1 cellular context compared by ENCODE assay signal in the genomic region with DNA sequence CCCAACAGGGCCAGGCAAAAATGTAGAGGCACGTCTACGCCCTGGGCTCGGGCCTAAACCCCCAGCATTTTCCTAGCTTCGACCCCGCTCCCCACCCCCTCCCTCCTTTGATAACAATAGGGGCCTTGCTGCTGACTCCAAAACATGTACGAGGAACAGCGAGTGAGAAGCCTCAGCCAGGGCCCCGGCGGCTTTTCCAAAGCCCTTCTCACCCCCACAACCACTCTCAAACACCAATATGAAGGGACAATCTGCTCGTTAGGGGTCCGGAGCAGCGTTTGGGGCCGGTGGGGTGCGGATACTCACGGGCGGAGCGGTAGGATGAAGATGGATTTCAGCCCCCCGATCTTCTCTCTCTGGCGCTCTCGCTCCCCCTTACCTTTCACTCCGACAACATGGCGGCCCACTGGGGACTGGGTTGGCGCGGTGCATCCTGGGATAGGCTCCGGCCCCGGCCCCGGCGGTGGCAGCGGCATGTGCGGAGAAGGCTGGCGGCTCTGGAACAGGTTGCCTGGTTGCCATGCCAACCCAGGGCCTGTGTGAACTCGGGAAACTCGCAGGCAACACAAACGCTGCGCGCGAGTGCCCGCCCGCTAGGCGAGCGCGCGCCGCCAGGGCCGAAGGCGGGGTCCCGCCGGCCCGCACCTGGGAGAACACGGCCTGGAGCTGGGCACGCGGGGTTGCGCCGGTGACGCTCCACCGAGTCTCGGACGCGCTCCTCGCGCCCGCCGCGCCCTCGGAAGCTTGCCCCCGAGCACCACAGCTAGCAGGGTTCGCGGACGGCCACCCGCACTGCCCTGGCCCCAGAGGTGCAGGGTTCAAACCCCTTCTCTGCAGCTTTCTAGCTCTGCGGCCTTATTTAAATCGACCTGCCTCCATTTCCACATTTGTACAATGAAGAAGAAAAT.
TF ChIP-seq lines count a peak whose summit lies in the region.

A gene with protein sequence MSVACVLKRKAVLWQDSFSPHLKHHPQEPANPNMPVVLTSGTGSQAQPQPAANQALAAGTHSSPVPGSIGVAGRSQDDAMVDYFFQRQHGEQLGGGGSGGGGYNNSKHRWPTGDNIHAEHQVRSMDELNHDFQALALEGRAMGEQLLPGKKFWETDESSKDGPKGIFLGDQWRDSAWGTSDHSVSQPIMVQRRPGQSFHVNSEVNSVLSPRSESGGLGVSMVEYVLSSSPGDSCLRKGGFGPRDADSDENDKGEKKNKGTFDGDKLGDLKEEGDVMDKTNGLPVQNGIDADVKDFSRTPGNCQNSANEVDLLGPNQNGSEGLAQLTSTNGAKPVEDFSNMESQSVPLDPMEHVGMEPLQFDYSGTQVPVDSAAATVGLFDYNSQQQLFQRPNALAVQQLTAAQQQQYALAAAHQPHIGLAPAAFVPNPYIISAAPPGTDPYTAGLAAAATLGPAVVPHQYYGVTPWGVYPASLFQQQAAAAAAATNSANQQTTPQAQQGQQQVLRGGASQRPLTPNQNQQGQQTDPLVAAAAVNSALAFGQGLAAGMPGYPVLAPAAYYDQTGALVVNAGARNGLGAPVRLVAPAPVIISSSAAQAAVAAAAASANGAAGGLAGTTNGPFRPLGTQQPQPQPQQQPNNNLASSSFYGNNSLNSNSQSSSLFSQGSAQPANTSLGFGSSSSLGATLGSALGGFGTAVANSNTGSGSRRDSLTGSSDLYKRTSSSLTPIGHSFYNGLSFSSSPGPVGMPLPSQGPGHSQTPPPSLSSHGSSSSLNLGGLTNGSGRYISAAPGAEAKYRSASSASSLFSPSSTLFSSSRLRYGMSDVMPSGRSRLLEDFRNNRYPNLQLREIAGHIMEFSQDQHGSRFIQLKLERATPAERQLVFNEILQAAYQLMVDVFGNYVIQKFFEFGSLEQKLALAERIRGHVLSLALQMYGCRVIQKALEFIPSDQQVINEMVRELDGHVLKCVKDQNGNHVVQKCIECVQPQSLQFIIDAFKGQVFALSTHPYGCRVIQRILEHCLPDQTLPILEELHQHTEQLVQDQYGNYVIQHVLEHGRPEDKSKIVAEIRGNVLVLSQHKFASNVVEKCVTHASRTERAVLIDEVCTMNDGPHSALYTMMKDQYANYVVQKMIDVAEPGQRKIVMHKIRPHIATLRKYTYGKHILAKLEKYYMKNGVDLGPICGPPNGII (minus strand): TSS at position 408 of the 908 bp plus-strand sequence. CDS start 6,151 bp downstream, outside the sequence.

TF ChIP-seq in GM12878, 131 proteins besides CTCF, POLR2A, EP300 and RAD21 (continued from another document and continues in another):
- TF ChIP-seq, protein P1, sequence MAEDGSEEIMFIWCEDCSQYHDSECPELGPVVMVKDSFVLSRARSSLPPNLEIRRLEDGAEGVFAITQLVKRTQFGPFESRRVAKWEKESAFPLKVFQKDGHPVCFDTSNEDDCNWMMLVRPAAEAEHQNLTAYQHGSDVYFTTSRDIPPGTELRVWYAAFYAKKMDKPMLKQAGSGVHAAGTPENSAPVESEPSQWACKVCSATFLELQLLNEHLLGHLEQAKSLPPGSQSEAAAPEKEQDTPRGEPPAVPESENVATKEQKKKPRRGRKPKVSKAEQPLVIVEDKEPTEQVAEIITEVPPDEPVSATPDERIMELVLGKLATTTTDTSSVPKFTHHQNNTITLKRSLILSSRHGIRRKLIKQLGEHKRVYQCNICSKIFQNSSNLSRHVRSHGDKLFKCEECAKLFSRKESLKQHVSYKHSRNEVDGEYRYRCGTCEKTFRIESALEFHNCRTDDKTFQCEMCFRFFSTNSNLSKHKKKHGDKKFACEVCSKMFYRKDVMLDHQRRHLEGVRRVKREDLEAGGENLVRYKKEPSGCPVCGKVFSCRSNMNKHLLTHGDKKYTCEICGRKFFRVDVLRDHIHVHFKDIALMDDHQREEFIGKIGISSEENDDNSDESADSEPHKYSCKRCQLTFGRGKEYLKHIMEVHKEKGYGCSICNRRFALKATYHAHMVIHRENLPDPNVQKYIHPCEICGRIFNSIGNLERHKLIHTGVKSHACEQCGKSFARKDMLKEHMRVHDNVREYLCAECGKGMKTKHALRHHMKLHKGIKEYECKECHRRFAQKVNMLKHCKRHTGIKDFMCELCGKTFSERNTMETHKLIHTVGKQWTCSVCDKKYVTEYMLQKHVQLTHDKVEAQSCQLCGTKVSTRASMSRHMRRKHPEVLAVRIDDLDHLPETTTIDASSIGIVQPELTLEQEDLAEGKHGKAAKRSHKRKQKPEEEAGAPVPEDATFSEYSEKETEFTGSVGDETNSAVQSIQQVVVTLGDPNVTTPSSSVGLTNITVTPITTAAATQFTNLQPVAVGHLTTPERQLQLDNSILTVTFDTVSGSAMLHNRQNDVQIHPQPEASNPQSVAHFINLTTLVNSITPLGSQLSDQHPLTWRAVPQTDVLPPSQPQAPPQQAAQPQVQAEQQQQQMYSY (CRISPR knock-in tag; IDR thresholded peaks at IDR 0.05), result no peak
- TF ChIP-seq SMAD5 (IDR thresholded peaks at IDR 0.05; ENCODE audit: low read depth), result peak; percentile 73
- peak; percentile 70; the same call in 1 of the 2 replicates for TF ChIP-seq CHD2 (IDR thresholded peaks at IDR 0.05; ENCODE audit: borderline replicate concordance, low read depth, low read length)
- TF ChIP-seq, protein P2, sequence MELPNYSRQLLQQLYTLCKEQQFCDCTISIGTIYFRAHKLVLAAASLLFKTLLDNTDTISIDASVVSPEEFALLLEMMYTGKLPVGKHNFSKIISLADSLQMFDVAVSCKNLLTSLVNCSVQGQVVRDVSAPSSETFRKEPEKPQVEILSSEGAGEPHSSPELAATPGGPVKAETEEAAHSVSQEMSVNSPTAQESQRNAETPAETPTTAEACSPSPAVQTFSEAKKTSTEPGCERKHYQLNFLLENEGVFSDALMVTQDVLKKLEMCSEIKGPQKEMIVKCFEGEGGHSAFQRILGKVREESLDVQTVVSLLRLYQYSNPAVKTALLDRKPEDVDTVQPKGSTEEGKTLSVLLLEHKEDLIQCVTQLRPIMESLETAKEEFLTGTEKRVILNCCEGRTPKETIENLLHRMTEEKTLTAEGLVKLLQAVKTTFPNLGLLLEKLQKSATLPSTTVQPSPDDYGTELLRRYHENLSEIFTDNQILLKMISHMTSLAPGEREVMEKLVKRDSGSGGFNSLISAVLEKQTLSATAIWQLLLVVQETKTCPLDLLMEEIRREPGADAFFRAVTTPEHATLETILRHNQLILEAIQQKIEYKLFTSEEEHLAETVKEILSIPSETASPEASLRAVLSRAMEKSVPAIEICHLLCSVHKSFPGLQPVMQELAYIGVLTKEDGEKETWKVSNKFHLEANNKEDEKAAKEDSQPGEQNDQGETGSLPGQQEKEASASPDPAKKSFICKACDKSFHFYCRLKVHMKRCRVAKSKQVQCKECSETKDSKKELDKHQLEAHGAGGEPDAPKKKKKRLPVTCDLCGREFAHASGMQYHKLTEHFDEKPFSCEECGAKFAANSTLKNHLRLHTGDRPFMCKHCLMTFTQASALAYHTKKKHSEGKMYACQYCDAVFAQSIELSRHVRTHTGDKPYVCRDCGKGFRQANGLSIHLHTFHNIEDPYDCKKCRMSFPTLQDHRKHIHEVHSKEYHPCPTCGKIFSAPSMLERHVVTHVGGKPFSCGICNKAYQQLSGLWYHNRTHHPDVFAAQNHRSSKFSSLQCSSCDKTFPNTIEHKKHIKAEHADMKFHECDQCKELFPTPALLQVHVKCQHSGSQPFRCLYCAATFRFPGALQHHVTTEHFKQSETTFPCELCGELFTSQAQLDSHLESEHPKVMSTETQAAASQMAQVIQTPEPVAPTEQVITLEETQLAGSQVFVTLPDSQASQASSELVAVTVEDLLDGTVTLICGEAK (IDR thresholded peaks at IDR 0.05; ENCODE audit: borderline replicate concordance), result 0 out of 2 replicates have a peak, but pooled peaks have one; percentile 33
- TF ChIP-seq ZNF274 (IDR thresholded peaks at IDR 0.05; ENCODE audit: insufficient read depth, insufficient read length), result no peak
- peak; percentile 90 for TF ChIP-seq NBN (IDR thresholded peaks at IDR 0.05)
- TF ChIP-seq, protein P3, sequence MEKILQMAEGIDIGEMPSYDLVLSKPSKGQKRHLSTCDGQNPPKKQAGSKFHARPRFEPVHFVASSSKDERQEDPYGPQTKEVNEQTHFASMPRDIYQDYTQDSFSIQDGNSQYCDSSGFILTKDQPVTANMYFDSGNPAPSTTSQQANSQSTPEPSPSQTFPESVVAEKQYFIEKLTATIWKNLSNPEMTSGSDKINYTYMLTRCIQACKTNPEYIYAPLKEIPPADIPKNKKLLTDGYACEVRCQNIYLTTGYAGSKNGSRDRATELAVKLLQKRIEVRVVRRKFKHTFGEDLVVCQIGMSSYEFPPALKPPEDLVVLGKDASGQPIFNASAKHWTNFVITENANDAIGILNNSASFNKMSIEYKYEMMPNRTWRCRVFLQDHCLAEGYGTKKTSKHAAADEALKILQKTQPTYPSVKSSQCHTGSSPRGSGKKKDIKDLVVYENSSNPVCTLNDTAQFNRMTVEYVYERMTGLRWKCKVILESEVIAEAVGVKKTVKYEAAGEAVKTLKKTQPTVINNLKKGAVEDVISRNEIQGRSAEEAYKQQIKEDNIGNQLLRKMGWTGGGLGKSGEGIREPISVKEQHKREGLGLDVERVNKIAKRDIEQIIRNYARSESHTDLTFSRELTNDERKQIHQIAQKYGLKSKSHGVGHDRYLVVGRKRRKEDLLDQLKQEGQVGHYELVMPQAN (conservative IDR thresholded peaks at IDR 0.05), result peak; percentile 89
- TF ChIP-seq HDAC2 (IDR thresholded peaks at IDR 0.05), result no peak
- no peak for TF ChIP-seq FOS (IDR thresholded peaks at IDR 0.05; ENCODE audit: borderline replicate concordance, extremely low read depth, insufficient read length)
- no peak for TF ChIP-seq RAD51 (IDR thresholded peaks at IDR 0.05)
- TF ChIP-seq ASH2L (IDR thresholded peaks at IDR 0.05; ENCODE audit: borderline replicate concordance, low read depth), result peak; percentile 72; the same call in 1 of the 2 replicates
- no peak; a peak in 1 of 4 replicates for TF ChIP-seq ETV6 (conservative IDR thresholded peaks at IDR 0.05 in 1 of 2, IDR thresholded peaks at IDR 0.05 in 1 of 2; ENCODE audit: borderline replicate concordance in 1 of 2, low read depth in 1 of 2)
- TF ChIP-seq POU2F2 (IDR thresholded peaks at IDR 0.05; ENCODE audit: borderline replicate concordance, low read depth, low read length), result no peak
- TF ChIP-seq IKZF1 (conservative IDR thresholded peaks at IDR 0.05), result peak; percentile 91
- TF ChIP-seq POLR2AphosphoS2 (IDR thresholded peaks at IDR 0.05; ENCODE audit: low read depth, low read length), result peak; percentile 83
- TF ChIP-seq PAX5 (IDR thresholded peaks at IDR 0.05; ENCODE audit: borderline replicate concordance, low read depth, low read length), result peak; percentile 20; the same call in 1 of the 2 replicates
- no peak; the same call in 1 of the 2 replicates for TF ChIP-seq MTA2 (IDR thresholded peaks at IDR 0.05; ENCODE audit: low read depth)
- no peak for TF ChIP-seq JUNB (IDR thresholded peaks at IDR 0.05)
- TF ChIP-seq SMARCA5 (IDR thresholded peaks at IDR 0.05), result no peak; the same call in 1 of the 2 replicates
- 0 out of 2 replicates have a peak, but pooled peaks have one; percentile 49 for TF ChIP-seq ZNF207 (IDR thresholded peaks at IDR 0.05; ENCODE audit: borderline replicate concordance)
- no peak for TF ChIP-seq YBX1 (IDR thresholded peaks at IDR 0.05)
- TF ChIP-seq, protein P4, sequence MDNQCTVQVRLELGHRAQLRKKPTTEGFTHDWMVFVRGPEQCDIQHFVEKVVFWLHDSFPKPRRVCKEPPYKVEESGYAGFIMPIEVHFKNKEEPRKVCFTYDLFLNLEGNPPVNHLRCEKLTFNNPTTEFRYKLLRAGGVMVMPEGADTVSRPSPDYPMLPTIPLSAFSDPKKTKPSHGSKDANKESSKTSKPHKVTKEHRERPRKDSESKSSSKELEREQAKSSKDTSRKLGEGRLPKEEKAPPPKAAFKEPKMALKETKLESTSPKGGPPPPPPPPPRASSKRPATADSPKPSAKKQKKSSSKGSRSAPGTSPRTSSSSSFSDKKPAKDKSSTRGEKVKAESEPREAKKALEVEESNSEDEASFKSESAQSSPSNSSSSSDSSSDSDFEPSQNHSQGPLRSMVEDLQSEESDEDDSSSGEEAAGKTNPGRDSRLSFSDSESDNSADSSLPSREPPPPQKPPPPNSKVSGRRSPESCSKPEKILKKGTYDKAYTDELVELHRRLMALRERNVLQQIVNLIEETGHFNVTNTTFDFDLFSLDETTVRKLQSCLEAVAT (IDR thresholded peaks at IDR 0.05), result peak; percentile 79
- TF ChIP-seq MEF2A (IDR thresholded peaks at IDR 0.05; ENCODE audit: insufficient read depth, low read depth, low read length), result no peak
- TF ChIP-seq NRF1 (conservative IDR thresholded peaks at IDR 0.05; ENCODE audit: low read depth, low read length), result peak; percentile 38; the same call in 1 of the 2 replicates
- TF ChIP-seq TCF3 (IDR thresholded peaks at IDR 0.05; ENCODE audit: borderline replicate concordance, insufficient read depth, low read depth, low read length), result peak; percentile 1; the same call in 1 of the 2 replicates
- TF ChIP-seq, protein P5, sequence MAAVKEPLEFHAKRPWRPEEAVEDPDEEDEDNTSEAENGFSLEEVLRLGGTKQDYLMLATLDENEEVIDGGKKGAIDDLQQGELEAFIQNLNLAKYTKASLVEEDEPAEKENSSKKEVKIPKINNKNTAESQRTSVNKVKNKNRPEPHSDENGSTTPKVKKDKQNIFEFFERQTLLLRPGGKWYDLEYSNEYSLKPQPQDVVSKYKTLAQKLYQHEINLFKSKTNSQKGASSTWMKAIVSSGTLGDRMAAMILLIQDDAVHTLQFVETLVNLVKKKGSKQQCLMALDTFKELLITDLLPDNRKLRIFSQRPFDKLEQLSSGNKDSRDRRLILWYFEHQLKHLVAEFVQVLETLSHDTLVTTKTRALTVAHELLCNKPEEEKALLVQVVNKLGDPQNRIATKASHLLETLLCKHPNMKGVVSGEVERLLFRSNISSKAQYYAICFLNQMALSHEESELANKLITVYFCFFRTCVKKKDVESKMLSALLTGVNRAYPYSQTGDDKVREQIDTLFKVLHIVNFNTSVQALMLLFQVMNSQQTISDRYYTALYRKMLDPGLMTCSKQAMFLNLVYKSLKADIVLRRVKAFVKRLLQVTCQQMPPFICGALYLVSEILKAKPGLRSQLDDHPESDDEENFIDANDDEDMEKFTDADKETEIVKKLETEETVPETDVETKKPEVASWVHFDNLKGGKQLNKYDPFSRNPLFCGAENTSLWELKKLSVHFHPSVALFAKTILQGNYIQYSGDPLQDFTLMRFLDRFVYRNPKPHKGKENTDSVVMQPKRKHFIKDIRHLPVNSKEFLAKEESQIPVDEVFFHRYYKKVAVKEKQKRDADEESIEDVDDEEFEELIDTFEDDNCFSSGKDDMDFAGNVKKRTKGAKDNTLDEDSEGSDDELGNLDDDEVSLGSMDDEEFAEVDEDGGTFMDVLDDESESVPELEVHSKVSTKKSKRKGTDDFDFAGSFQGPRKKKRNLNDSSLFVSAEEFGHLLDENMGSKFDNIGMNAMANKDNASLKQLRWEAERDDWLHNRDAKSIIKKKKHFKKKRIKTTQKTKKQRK (IDR thresholded peaks at IDR 0.05; ENCODE audit: low read depth, low read length), result no peak
- TF ChIP-seq POLR2AphosphoS5 (IDR thresholded peaks at IDR 0.05; ENCODE audit: low read length), result peak; percentile 98
- TF ChIP-seq ZNF24 (IDR thresholded peaks at IDR 0.05), result no peak
- 0 out of 2 replicates have a peak, but pooled peaks have one; percentile 40 for TF ChIP-seq RBBP5 (conservative IDR thresholded peaks at IDR 0.05)
- TF ChIP-seq, protein P6, sequence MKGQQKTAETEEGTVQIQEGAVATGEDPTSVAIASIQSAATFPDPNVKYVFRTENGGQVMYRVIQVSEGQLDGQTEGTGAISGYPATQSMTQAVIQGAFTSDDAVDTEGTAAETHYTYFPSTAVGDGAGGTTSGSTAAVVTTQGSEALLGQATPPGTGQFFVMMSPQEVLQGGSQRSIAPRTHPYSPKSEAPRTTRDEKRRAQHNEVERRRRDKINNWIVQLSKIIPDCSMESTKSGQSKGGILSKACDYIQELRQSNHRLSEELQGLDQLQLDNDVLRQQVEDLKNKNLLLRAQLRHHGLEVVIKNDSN (IDR thresholded peaks at IDR 0.05; ENCODE audit: borderline replicate concordance, extremely low read length, insufficient read depth, low read depth, low read length), result no peak
- no peak for TF ChIP-seq TBL1XR1 (IDR thresholded peaks at IDR 0.05; ENCODE audit: low read depth, low read length)
- TF ChIP-seq NFYA (IDR thresholded peaks at IDR 0.05; ENCODE audit: borderline replicate concordance, low read depth, low read length), result no peak
- peak; percentile 77 for TF ChIP-seq NR2F1 (conservative IDR thresholded peaks at IDR 0.05)
- TF ChIP-seq CREB1 (IDR thresholded peaks at IDR 0.05; ENCODE audit: low read depth), result peak; percentile 13; the same call in 1 of the 2 replicates
